In the genomic region with DNA sequence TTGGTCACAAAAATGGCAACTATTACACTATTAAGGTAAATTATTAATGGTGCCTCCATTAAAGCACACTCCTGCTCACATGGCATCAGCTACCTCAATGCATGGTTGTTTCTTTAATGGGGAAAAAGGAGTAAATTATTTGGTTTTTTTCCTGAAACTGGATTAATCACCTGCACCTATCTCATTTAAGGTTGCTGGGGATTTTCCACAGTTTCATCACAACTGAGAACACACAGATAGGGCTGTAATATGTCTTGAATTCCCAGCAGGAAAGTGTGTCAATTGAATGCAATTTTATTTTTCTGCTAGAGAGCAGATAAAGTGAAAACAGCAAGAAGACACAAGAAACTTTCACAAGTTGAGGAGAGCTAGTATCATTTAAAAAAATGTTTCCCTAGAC, we compare ENCODE assay signal across 1 cellular context.
TF ChIP-seq lines count a peak whose summit lies in the region.

No MANE protein-coding gene starts in this region.

TF ChIP-seq in IMR-90, 13 proteins besides CTCF, POLR2A, EP300 and RAD21 (continued from another document):
- TF ChIP-seq MAZ (IDR thresholded peaks at IDR 0.05; ENCODE audit: borderline replicate concordance, low read depth, low read length) (no peak), USF2 (IDR thresholded peaks at IDR 0.05; ENCODE audit: low read depth, low read length) (no peak), NFE2L2 (IDR thresholded peaks at IDR 0.05; ENCODE audit: low read depth, low read length) (no peak), MAFK (IDR thresholded peaks at IDR 0.05; ENCODE audit: low read depth, low read length) (no peak), ELK1 (IDR thresholded peaks at IDR 0.05; ENCODE audit: borderline replicate concordance, low read depth, low read length) (no peak), CHD1 (IDR thresholded peaks at IDR 0.05; ENCODE audit: low read depth, low read length) (no peak)
TF ChIP-seq in IMR-90: peak in this region for 0.
